21 cellular contexts compared by ENCODE assay signal in the genomic region with DNA sequence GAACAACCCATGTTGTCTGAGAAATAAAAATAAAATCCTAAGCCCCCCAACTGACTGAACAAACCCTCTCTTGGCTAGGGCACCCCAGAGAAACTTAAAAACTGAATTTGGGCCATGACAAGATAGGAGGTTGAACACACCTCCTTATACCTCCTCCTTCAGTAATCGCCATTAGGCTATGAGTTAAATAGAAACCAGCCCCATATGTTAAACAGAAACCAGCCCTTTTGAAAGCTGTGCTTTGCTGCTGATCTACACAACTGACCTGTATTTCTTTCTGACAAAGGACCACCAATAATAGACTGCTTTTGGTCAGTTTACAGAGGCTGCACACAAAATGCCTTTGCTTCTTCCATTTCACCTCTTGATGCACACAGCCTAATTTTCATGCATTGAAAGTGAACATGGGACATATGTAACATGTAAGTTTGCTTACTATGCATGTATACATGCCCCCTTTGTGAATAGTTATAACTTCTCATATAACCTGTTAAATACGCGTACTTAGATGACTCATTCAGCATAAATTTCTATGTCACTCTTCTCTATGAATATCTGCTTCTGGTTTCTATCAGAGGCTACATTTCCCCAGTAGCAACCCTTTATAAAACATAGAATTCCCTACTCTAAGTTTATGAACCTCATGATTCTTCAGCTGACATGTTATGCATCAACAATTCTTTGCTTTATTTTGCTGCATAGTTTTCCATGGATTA.
DNase-seq lines count a peak whose midpoint lies in the region; ATAC-seq, FAIRE-seq and TF ChIP-seq lines count a peak whose summit lies in the region.
"Had no signal": no experiment of that assay in that cellular context is flagged by ENCODE, and none has a peak within 500 bp of the region (broad histone marks: within the 10 kb centered on the region; RNA-seq: fewer than 3 reads in every experiment).

No MANE protein-coding gene starts in this region.

- no peak for TF ChIP-seq CTCF in gastrocnemius medialis (IDR thresholded peaks at IDR 0.05 in 4 of 5, conservative IDR thresholded peaks at IDR 0.05 in 1 of 5)

- no peak for FAIRE-seq in HTR-8/SVneo (lab: Jason Lieb, UNC)
- FAIRE-seq: urothelium cell line had no signal

- H3K4me1 Mint-ChIP-seq in activated CD4-positive, alpha-beta memory T cell treated with anti-CD3 and anti-CD28 coated beads, Interleukin-2, amount 10 ng/mL, durations not matched to agents 7 days and 5 days: no peaks in the 10 kb centered on the region
- H3K4me1 Mint-ChIP-seq: activated B cell treated with CpG ODN at 0.5 μM for 24 hours, endodermal cell, nephron progenitor cell had no signal

- no peak overlapping the region for H3K27ac ChIP-seq in gastrocnemius medialis

- H3K9me3 Mint-ChIP-seq in activated CD4-positive, alpha-beta memory T cell treated with anti-CD3 and anti-CD28 coated beads, Interleukin-2, amount 10 ng/mL, durations not matched to agents 7 days and 5 days: no peaks in the 10 kb centered on the region
- H3K9me3 Mint-ChIP-seq: endodermal cell, nephron progenitor cell had no signal

- H3K36me3 ChIP-seq in gastrocnemius medialis: no peaks in the 10 kb centered on the region

- POLR2A ChIA-PET in activated CD4-positive, alpha-beta memory T cell treated with anti-CD3 and anti-CD28 coated beads, Interleukin-2, amount 10 ng/mL, durations not matched to agents 7 days and 5 days (lab: Charles Lee): no interaction called here

- no peak overlapping the region for H3K4me3 Mint-ChIP-seq in activated CD4-positive, alpha-beta memory T cell treated with anti-CD3 and anti-CD28 coated beads, Interleukin-2, amount 10 ng/mL, durations not matched to agents 7 days and 5 days
- H3K4me3 Mint-ChIP-seq: activated B cell treated with CpG ODN at 0.5 μM for 24 hours; endodermal cell; nephron progenitor cell; stimulated activated naive CD8-positive, alpha-beta T cell treated with anti-CD3 and anti-CD28 coated beads, Interleukin-15, Interleukin-2, amounts not matched to agents 100 ng/mL and 50 ng/mL, for 24 hours had no signal

- intact Hi-C loops in gastrocnemius medialis (cut with DNase I; ENCODE audit: low total_unique reads): no loop called here

- H3K27me3 ChIP-seq in gastrocnemius medialis: no peaks in the 10 kb centered on the region

- DNase-seq in DMS53 (lab: John Stamatoyannopoulos, UW) (peak; percentile 65), GOT3 (lab: John Stamatoyannopoulos, UW) (no peak), gastrocnemius medialis (no peak), HTR-8/SVneo (ENCODE audit: insufficient read length, low spot score) (no peak)
- DNase-seq in activated CD4-positive, alpha-beta memory T cell treated with anti-CD3 and anti-CD28 coated beads, Interleukin-2, amount 10 ng/mL, durations not matched to agents 7 days and 5 days: no peak
- DNase-seq: 8988T; activated B cell treated with CpG ODN at 0.5 μM for 24 hours; activated effector memory CD4-positive, alpha-beta T cell treated with Interleukin-2 at 50 U/mL for 16 hours; amniotic stem cell; C1 segment of cervical spinal cord; endodermal cell; kidney glomerular epithelial cell; NCI-H1694; NCI-H446; nephron progenitor cell; Right ventricle myocardium superior had no signal

- TF ChIP-seq POLR2A in gastrocnemius medialis (IDR thresholded peaks at IDR 0.05): no peak

- H3K27ac Mint-ChIP-seq in activated CD4-positive, alpha-beta memory T cell treated with anti-CD3 and anti-CD28 coated beads, Interleukin-2, amount 10 ng/mL, durations not matched to agents 7 days and 5 days: no peak overlapping the region
- H3K27ac Mint-ChIP-seq: activated B cell treated with CpG ODN at 0.5 μM for 24 hours; endodermal cell; nephron progenitor cell; stimulated activated naive CD8-positive, alpha-beta T cell treated with anti-CD3 and anti-CD28 coated beads, Interleukin-15, Interleukin-2, amounts not matched to agents 100 ng/mL and 50 ng/mL, for 24 hours had no signal

- in situ Hi-C loops in gastrocnemius medialis (cut with MboI; ENCODE audit: low sequenced_read_pairs in 4 of 4): no loop called here

- no peaks in the 10 kb centered on the region for H3K36me3 Mint-ChIP-seq in activated CD4-positive, alpha-beta memory T cell treated with anti-CD3 and anti-CD28 coated beads, Interleukin-2, amount 10 ng/mL, durations not matched to agents 7 days and 5 days (ENCODE audit: low read depth)

- H3K4me3 ChIP-seq in gastrocnemius medialis: no peak overlapping the region

- no peaks in the 10 kb centered on the region for H3K9me3 ChIP-seq in gastrocnemius medialis

- CTCF ChIA-PET in activated CD4-positive, alpha-beta memory T cell treated with anti-CD3 and anti-CD28 coated beads, Interleukin-2, amount 10 ng/mL, durations not matched to agents 7 days and 5 days (lab: Charles Lee): no interaction called here

- no peaks in the 10 kb centered on the region for H3K27me3 Mint-ChIP-seq in activated CD4-positive, alpha-beta memory T cell treated with anti-CD3 and anti-CD28 coated beads, Interleukin-2, amount 10 ng/mL, durations not matched to agents 7 days and 5 days
- H3K27me3 Mint-ChIP-seq: activated B cell treated with CpG ODN at 0.5 μM for 24 hours; stimulated activated naive CD8-positive, alpha-beta T cell treated with anti-CD3 and anti-CD28 coated beads, Interleukin-15, Interleukin-2, amounts not matched to agents 100 ng/mL and 50 ng/mL, for 24 hours had no signal

- H3K4me1 ChIP-seq in gastrocnemius medialis: no peaks in the 10 kb centered on the region

- ATAC-seq in GM19328 (IDR thresholded peaks at IDR 0.05; ENCODE audit: unreplicated experiment) (peak; percentile 85), HG02678 (IDR thresholded peaks at IDR 0.05; ENCODE audit: unreplicated experiment) (peak; percentile 98), HG03354 (IDR thresholded peaks at IDR 0.05; ENCODE audit: poor library complexity, severe bottlenecking, unreplicated experiment) (peak; percentile 93), gastrocnemius medialis (no peak)

Comparison
In these comparisons a context has a peak if more than half of its experiments do, and no peak if none do; other contexts are left out.
1. ATAC-seq: peak in GM19328 (single experiment), HG02678 (single experiment) and HG03354 (single experiment); none in gastrocnemius medialis (0 of 2).